Comparison of ENCODE assay signal across 8 cellular contexts in genomic region chr14:32277998-32278397, GRCh38.
"Had no signal": no experiment of that assay in that cellular context is flagged by ENCODE, and none has a peak within 500 bp of the region (broad histone marks: within the 10 kb centered on the region; RNA-seq: fewer than 3 reads in every experiment).

No MANE protein-coding gene starts in this region.

- H3K27ac ChIP-seq: KMS-11 had no signal

- H3K9ac ChIP-seq: KMS-11 had no signal

- ATAC-seq: GM23338 had no signal

- DNase-seq: H9, HCEC 1CT, KBM-7 had no signal

- FAIRE-seq: H1, H54, HTR-8/SVneo had no signal

- H3K4me2 ChIP-seq: GM23338, KMS-11 had no signal

- H2AFZ ChIP-seq: GM23338 had no signal

- H3K4me3 ChIP-seq: GM23338 had no signal
